1 cellular context compared by ENCODE assay signal in genomic region chr12:66169221-66170170, GRCh38.
TF ChIP-seq lines count a peak whose summit lies in the region.

A gene with protein sequence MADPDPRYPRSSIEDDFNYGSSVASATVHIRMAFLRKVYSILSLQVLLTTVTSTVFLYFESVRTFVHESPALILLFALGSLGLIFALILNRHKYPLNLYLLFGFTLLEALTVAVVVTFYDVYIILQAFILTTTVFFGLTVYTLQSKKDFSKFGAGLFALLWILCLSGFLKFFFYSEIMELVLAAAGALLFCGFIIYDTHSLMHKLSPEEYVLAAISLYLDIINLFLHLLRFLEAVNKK (minus strand): TSS chr12:66169996. CDS start chr12:66169951, 45 bp downstream.

TF ChIP-seq in HepG2, 621 proteins besides CTCF, POLR2A, EP300 and RAD21 (continued from another document and continues in another):
- TF ChIP-seq ZNF724P (CRISPR knock-in tag; IDR thresholded peaks at IDR 0.05; ENCODE audit: borderline replicate concordance) (0 out of 2 replicates have a peak, but pooled peaks have one; percentile 41), ZFX (CRISPR knock-in tag; IDR thresholded peaks at IDR 0.05; ENCODE audit: low read depth) (peak; percentile 93), RBM39 (IDR thresholded peaks at IDR 0.05; ENCODE audit: low read depth, low read length, poor library complexity, severe bottlenecking) (peak; percentile 94), CBX1 (IDR thresholded peaks at IDR 0.05; ENCODE audit: low read depth) (peak; percentile 72), ATAD3A (CRISPR knock-in tag; IDR thresholded peaks at IDR 0.05) (no peak), ARHGAP35 (CRISPR knock-in tag; IDR thresholded peaks at IDR 0.05; ENCODE audit: borderline replicate concordance) (peak; percentile 63; the same call in 1 of the 2 replicates), ZNF138 (CRISPR knock-in tag; IDR thresholded peaks at IDR 0.05; ENCODE audit: low read depth) (no peak), NFYC (CRISPR knock-in tag; IDR thresholded peaks at IDR 0.05) (0 out of 2 replicates have a peak, but pooled peaks have one; percentile 3), BCL6 (CRISPR knock-in tag; IDR thresholded peaks at IDR 0.05) (peak; percentile 27), ADNP (CRISPR knock-in tag; IDR thresholded peaks at IDR 0.05) (no peak), BRCA1 (CRISPR knock-in tag; IDR thresholded peaks at IDR 0.05) (no peak), KLF13 (CRISPR knock-in tag; IDR thresholded peaks at IDR 0.05) (peak; percentile 12; the same call in 1 of the 2 replicates), ZNF747 (CRISPR knock-in tag; IDR thresholded peaks at IDR 0.05; ENCODE audit: borderline replicate concordance) (peak; percentile 63; the same call in 1 of the 2 replicates), ZNF878 (CRISPR knock-in tag; IDR thresholded peaks at IDR 0.05) (no peak), SNAPC5 (CRISPR knock-in tag; IDR thresholded peaks at IDR 0.05; ENCODE audit: borderline replicate concordance) (no peak), ZNF777 (CRISPR knock-in tag; IDR thresholded peaks at IDR 0.05) (peak; percentile 65), TFDP2 (CRISPR knock-in tag; IDR thresholded peaks at IDR 0.05) (peak; percentile 12), ZNF839 (CRISPR knock-in tag; IDR thresholded peaks at IDR 0.05; ENCODE audit: borderline replicate concordance) (peak; percentile 79; the same call in 1 of the 2 replicates), KDM6A (CRISPR knock-in tag; IDR thresholded peaks at IDR 0.05; ENCODE audit: low read depth) (no peak), IRF1 (CRISPR knock-in tag; IDR thresholded peaks at IDR 0.05; ENCODE audit: low read depth) (no peak), ZNF225 (CRISPR knock-in tag; IDR thresholded peaks at IDR 0.05) (peak; percentile 94), NFRKB (IDR thresholded peaks at IDR 0.05) (no peak; the same call in 1 of the 2 replicates), ZNF460 (CRISPR knock-in tag; IDR thresholded peaks at IDR 0.05; ENCODE audit: borderline replicate concordance) (no peak), ZNF136 (CRISPR knock-in tag; IDR thresholded peaks at IDR 0.05; ENCODE audit: low read depth) (no peak), MLLT10 (CRISPR knock-in tag; IDR thresholded peaks at IDR 0.05) (no peak; the same call in 1 of the 2 replicates), ZNF713 (CRISPR knock-in tag; IDR thresholded peaks at IDR 0.05) (0 out of 2 replicates have a peak, but pooled peaks have one; percentile 49), ZNF543 (CRISPR knock-in tag; IDR thresholded peaks at IDR 0.05) (peak; percentile 93), MEIS1 (CRISPR knock-in tag; IDR thresholded peaks at IDR 0.05; ENCODE audit: borderline replicate concordance) (peak; percentile 78; the same call in 1 of the 2 replicates), FOXA3 (CRISPR knock-in tag; IDR thresholded peaks at IDR 0.05) (no peak; the same call in 1 of the 2 replicates), SRSF1 (optimal IDR thresholded peaks at IDR 0.05; ENCODE audit: low read depth, low read length) (peak; percentile 86), GFI1 (CRISPR knock-in tag; IDR thresholded peaks at IDR 0.05; ENCODE audit: borderline replicate concordance) (no peak; the same call in 1 of the 2 replicates), AKAP8 (CRISPR knock-in tag; IDR thresholded peaks at IDR 0.05) (no peak), SIN3A (IDR thresholded peaks at IDR 0.05; ENCODE audit: borderline replicate concordance, low read depth, low read length) (peak; percentile 58; the same call in 1 of the 2 replicates), ZNF281 (CRISPR knock-in tag; IDR thresholded peaks at IDR 0.05; ENCODE audit: borderline replicate concordance) (0 out of 2 replicates have a peak, but pooled peaks have one; percentile 31), SNAPC4 (CRISPR knock-in tag; IDR thresholded peaks at IDR 0.05) (no peak)
- TF ChIP-seq, protein P1, sequence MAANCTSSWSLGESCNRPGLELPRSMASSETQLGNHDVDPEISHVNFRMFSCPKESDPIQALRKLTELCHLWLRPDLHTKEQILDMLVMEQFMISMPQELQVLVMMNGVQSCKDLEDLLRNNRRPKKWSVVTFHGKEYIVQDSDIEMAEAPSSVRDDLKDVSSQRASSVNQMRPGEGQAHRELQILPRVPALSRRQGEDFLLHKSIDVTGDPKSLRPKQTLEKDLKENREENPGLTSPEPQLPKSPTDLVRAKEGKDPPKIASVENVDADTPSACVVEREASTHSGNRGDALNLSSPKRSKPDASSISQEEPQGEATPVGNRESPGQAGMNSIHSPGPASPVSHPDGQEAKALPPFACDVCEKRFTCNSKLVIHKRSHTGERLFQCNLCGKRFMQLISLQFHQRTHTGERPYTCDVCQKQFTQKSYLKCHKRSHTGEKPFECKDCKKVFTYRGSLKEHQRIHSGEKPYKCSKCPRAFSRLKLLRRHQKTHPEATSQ (CRISPR knock-in tag; IDR thresholded peaks at IDR 0.05; ENCODE audit: borderline replicate concordance), result no peak; the same call in 1 of the 2 replicates
- TF ChIP-seq, protein P2, sequence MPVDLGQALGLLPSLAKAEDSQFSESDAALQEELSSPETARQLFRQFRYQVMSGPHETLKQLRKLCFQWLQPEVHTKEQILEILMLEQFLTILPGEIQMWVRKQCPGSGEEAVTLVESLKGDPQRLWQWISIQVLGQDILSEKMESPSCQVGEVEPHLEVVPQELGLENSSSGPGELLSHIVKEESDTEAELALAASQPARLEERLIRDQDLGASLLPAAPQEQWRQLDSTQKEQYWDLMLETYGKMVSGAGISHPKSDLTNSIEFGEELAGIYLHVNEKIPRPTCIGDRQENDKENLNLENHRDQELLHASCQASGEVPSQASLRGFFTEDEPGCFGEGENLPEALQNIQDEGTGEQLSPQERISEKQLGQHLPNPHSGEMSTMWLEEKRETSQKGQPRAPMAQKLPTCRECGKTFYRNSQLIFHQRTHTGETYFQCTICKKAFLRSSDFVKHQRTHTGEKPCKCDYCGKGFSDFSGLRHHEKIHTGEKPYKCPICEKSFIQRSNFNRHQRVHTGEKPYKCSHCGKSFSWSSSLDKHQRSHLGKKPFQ (CRISPR knock-in tag; IDR thresholded peaks at IDR 0.05; ENCODE audit: insufficient replicate concordance), result peak; percentile 69
- TF ChIP-seq, protein P3, sequence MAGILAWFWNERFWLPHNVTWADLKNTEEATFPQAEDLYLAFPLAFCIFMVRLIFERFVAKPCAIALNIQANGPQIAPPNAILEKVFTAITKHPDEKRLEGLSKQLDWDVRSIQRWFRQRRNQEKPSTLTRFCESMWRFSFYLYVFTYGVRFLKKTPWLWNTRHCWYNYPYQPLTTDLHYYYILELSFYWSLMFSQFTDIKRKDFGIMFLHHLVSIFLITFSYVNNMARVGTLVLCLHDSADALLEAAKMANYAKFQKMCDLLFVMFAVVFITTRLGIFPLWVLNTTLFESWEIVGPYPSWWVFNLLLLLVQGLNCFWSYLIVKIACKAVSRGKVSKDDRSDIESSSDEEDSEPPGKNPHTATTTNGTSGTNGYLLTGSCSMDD (CRISPR knock-in tag; IDR thresholded peaks at IDR 0.05), result no peak
- TF ChIP-seq, protein P4, sequence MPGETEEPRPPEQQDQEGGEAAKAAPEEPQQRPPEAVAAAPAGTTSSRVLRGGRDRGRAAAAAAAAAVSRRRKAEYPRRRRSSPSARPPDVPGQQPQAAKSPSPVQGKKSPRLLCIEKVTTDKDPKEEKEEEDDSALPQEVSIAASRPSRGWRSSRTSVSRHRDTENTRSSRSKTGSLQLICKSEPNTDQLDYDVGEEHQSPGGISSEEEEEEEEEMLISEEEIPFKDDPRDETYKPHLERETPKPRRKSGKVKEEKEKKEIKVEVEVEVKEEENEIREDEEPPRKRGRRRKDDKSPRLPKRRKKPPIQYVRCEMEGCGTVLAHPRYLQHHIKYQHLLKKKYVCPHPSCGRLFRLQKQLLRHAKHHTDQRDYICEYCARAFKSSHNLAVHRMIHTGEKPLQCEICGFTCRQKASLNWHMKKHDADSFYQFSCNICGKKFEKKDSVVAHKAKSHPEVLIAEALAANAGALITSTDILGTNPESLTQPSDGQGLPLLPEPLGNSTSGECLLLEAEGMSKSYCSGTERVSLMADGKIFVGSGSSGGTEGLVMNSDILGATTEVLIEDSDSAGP (CRISPR knock-in tag; IDR thresholded peaks at IDR 0.05; ENCODE audit: borderline replicate concordance), result peak; percentile 88; the same call in 1 of the 2 replicates
